ENCODE assay signal across 12 cellular contexts in the genomic region with DNA sequence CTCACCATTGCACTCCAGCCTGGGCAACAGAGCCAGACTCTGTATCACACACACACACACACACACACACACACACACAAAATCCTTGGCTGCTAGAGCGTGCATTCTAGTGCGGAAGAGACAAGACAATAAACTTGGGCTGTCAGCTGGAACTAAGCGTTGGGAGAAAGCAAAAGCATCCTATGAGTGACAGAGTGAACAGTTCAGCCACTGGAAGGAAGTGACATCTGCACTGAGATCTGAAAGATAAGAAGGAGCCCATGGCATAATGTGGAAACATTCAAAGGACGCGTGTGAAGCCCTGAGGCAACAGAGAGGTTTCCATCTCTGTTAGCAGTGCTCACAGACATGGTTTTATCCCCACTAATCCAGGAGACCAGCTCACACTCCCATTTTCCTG. TPM values are rescaled to one million over a fixed set of nuclear protein-coding genes. Genes with fewer than 3 reads are reported as not detected.
DNase-seq lines count a peak whose midpoint lies in the region; ATAC-seq lines count a peak whose summit lies in the region.
"Had no signal": no experiment of that assay in that cellular context is flagged by ENCODE, and none has a peak within 500 bp of the region (broad histone marks: within the 10 kb centered on the region; RNA-seq: fewer than 3 reads in every experiment).

No MANE protein-coding gene starts in this region.

- H3K36me3 Mint-ChIP-seq in central memory CD8-positive, alpha-beta T cell (ENCODE audit: insufficient read depth) = peaks cover 8% of the 10 kb centered on the region

- H3K27me3 Mint-ChIP-seq in central memory CD8-positive, alpha-beta T cell = no peaks in the 10 kb centered on the region

- no peaks in the 10 kb centered on the region for H3K27me3 ChIP-seq in BLaER1
- H3K27me3 ChIP-seq in SJSA1 (replicated peaks) = no peaks in the 10 kb centered on the region
- H3K27me3 ChIP-seq: adrenal gland, stomach had no signal

- H3K27ac ChIP-seq in BLaER1 (peak overlapping the region; percentile 85), SJSA1 (peak overlapping the region; percentile 20; the same call in 1 of the 2 replicates)
- H3K27ac ChIP-seq: adrenal gland had no signal

- peaks cover 80% of the 10 kb centered on the region for H3K4me1 ChIP-seq in BLaER1
- H3K4me1 ChIP-seq in SJSA1 (replicated peaks) = peaks cover 28% of the 10 kb centered on the region

- no peak overlapping the region for H3K4me3 Mint-ChIP-seq in central memory CD8-positive, alpha-beta T cell
- H3K4me3 Mint-ChIP-seq: neural crest cell had no signal

- peak overlapping the region; percentile 88 for H3K4me2 ChIP-seq in BLaER1

- no peak overlapping the region for H3K27ac Mint-ChIP-seq in central memory CD8-positive, alpha-beta T cell (ENCODE audit: low read depth)

- peak overlapping the region; percentile 73 for H3K9ac ChIP-seq in BLaER1

- peaks cover 13% of the 10 kb centered on the region for H4K20me1 ChIP-seq in BLaER1

- H3K9me3 Mint-ChIP-seq in central memory CD8-positive, alpha-beta T cell = no peaks in the 10 kb centered on the region
- H3K9me3 Mint-ChIP-seq: neural crest cell had no signal

- H3K9me3 ChIP-seq in BLaER1 (no peaks in the 10 kb centered on the region), SJSA1 (replicated peaks) (no peaks in the 10 kb centered on the region; the same call in 1 of the 2 replicates)
- H3K9me3 ChIP-seq: adrenal gland, stomach had no signal

- H3K4me1 Mint-ChIP-seq in central memory CD8-positive, alpha-beta T cell = peaks cover 17% of the 10 kb centered on the region

- peak; percentile 26 for ATAC-seq in central memory CD8-positive, alpha-beta T cell (replicated peaks; ENCODE audit: extremely low read depth, poor library complexity, severe bottlenecking)
- ATAC-seq in GM19023 (IDR thresholded peaks at IDR 0.05; ENCODE audit: unreplicated experiment) = no peak

- no peak overlapping the region for H3K4me3 ChIP-seq in BLaER1
- no peak overlapping the region for H3K4me3 ChIP-seq in SJSA1
- H3K4me3 ChIP-seq: adrenal gland, stomach had no signal

- no peaks in the 10 kb centered on the region for H3K36me3 ChIP-seq in BLaER1
- 0 out of 2 replicates have a peak, but pooled peaks cover 5% of the 10 kb centered on the region for H3K36me3 ChIP-seq in SJSA1
- H3K36me3 ChIP-seq: adrenal gland, stomach had no signal

- DNase-seq in GF-D8 (lab: John Stamatoyannopoulos, UW) = peak; percentile 88
- peak in 1 of 2 experiments; percentile 7 for DNase-seq in SJSA1 (ENCODE audit: low read depth in 1 of 2, low spot score in 2 of 2)
- no peak for DNase-seq in central memory CD8-positive, alpha-beta T cell (ENCODE audit: low spot score in 2 of 2)
- no peak for DNase-seq in NCI-H1105 treated with DMSO at 0.1 percent for 48 hours (lab: John Stamatoyannopoulos, UW)
- no peak for DNase-seq in HK-2 (ENCODE audit: unreplicated experiment)
- DNase-seq in ureter (ENCODE audit: low spot score) = no peak
- DNase-seq: adrenal gland, NCI-H526, stomach had no signal

RNA-seq across cellular contexts. Expression of gene SLC1A5, which starts 3.5 kb away (rescaled TPM):
- total RNA-seq in SJSA1 (2014; rRNA removed; shearing (Covaris generic)) = 112 and 135 TPM in 2 replicates
- total RNA-seq in ureter = 344 TPM

RNA-seq across cellular contexts. Expression of gene STRN4, which starts 45.7 kb away (rescaled TPM):
- 91.1 and 112 TPM in 2 replicates for total RNA-seq in SJSA1 (2014; rRNA removed; shearing (Covaris generic))
- total RNA-seq in ureter = 67.6 TPM

RNA-seq across cellular contexts. Expression of gene FKRP, which starts 46.1 kb away (rescaled TPM):
- total RNA-seq in SJSA1 (2014; rRNA removed; shearing (Covaris generic)) = 48.7 and 63.9 TPM in 2 replicates
- total RNA-seq in ureter = 20.6 TPM

RNA-seq across cellular contexts. Expression of gene AP2S1, which starts 58.7 kb away (rescaled TPM):
- 286 and 304 TPM in 2 replicates for total RNA-seq in SJSA1 (2014; rRNA removed; shearing (Covaris generic))
- total RNA-seq in ureter = 73.7 TPM
